6 cellular contexts compared by ENCODE assay signal in the genomic region with DNA sequence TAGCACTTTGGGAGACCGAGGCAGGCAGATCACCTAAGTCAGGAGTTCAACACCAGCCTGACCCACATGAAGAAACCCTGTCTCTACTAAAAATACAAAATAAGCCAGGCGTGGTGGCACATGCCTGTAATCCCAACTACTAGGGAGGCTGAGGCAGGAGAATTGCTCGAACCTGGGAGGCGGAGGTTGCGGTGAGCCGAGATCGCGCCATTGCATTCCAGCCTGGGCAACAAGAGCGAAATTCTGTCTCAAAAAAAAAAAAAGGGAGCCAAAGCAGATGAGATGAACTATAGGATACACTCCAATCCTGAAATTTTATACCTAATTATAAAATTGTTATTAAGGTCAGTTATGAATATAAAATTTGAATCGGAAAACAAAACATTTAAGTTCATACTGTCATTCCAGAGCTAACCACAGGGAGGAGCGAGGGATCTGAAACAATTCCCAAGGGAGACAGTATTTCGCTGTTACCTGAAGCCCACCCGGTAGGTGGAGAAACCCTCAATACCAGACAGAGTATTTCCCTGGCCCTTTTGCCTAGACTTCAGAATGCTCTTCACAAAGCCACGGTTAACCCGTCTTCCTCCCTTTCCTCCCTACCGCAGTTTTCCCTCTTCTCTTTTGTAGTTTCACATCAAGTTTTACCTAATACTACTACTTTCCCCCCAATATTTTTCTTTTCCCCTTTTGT. TPM values are rescaled to one million over a fixed set of nuclear protein-coding genes. Genes with fewer than 3 reads are reported as not detected.
DNase-seq lines count a peak whose midpoint lies in the region; ATAC-seq and TF ChIP-seq lines count a peak whose summit lies in the region.

No MANE protein-coding gene starts in this region.

- peak overlapping the region in 4 of 12 donors; percentile 91 to 96 (median 92) for H3K27ac ChIP-seq in heart left ventricle
- no peak overlapping the region for H3K27ac ChIP-seq in Peyer's patch
- H3K27ac ChIP-seq in foreskin keratinocyte: peak overlapping the region; percentile 52
- H3K27ac ChIP-seq in suprapubic skin: no peak overlapping the region

- H3K36me3 ChIP-seq in heart left ventricle (peaks cover 0 to 16% (median 5%) of the 10 kb centered on the region in 9 donors), Peyer's patch (no peaks in the 10 kb centered on the region), suprapubic skin (peaks cover 7% of the 10 kb centered on the region)

- DNase-seq in heart left ventricle: no peak
- DNase-seq in left ventricle myocardium superior: no peak
- DNase-seq in Peyer's patch: no peak
- peak in 1 of 2 donors; percentile 36 for DNase-seq in foreskin keratinocyte
- no peak for DNase-seq in suprapubic skin (ENCODE audit: low spot score in 2 of 2)

- H3K27me3 ChIP-seq in heart left ventricle (no peaks in the 10 kb centered on the region), Peyer's patch (no peaks in the 10 kb centered on the region), foreskin keratinocyte (no peaks in the 10 kb centered on the region), suprapubic skin (no peaks in the 10 kb centered on the region)

- H3K4me3 ChIP-seq in heart left ventricle (peak overlapping the region in 10 of 12 donors; percentile 69 to 100 (median 98)), Peyer's patch (peak overlapping the region in 2 of 4 donors; percentile 98 to 99), suprapubic skin (peak overlapping the region; percentile 92)

- TF ChIP-seq POLR2A in heart left ventricle (IDR thresholded peaks at IDR 0.05): no peak
- no peak for TF ChIP-seq POLR2A in Peyer's patch (IDR thresholded peaks at IDR 0.05)
- TF ChIP-seq POLR2A in suprapubic skin (IDR thresholded peaks at IDR 0.05): no peak

- H3K9me3 ChIP-seq in heart left ventricle: no peaks in the 10 kb centered on the region
- H3K9me3 ChIP-seq in Peyer's patch: no peaks in the 10 kb centered on the region
- H3K9me3 ChIP-seq in suprapubic skin: no peaks in the 10 kb centered on the region

- H3K4me1 ChIP-seq in heart left ventricle (peaks cover 0 to 33% (median 20%) of the 10 kb centered on the region in 12 donors), Peyer's patch (peaks cover 0 to 23% (median 3%) of the 10 kb centered on the region in 4 donors), foreskin keratinocyte (peaks cover 4% of the 10 kb centered on the region), suprapubic skin (peaks cover 26% of the 10 kb centered on the region)

- TF ChIP-seq EP300 in suprapubic skin (IDR thresholded peaks at IDR 0.05): no peak

- peak; percentile 22 to 56 (median 41) for TF ChIP-seq CTCF in heart left ventricle (IDR thresholded peaks at IDR 0.05)
- peak in 5 of 6 experiments; percentile 5 to 76 (median 67) for TF ChIP-seq CTCF in Peyer's patch (IDR thresholded peaks at IDR 0.05)
- TF ChIP-seq CTCF in foreskin keratinocyte (conservative IDR thresholded peaks at IDR 0.05): peak; percentile 77
- TF ChIP-seq CTCF in suprapubic skin (IDR thresholded peaks at IDR 0.05): peak; percentile 35 to 48

- ATAC-seq in heart left ventricle (no peak), left ventricle myocardium superior (no peak), foreskin keratinocyte (no peak), HG03565 (IDR thresholded peaks at IDR 0.05; ENCODE audit: unreplicated experiment) (no peak)

- WGBS in heart left ventricle, 4 donors: 50 to 54% (median 54%) methylated on average over 16 of the region's 16 CpGs
- 51% methylated on average over 16 of the region's 16 CpGs for WGBS in suprapubic skin

- intact Hi-C loops in heart left ventricle (cut with DNase I): loop anchor here in 6 of 10 donors (2.0 kb wide), 2 partner anchors 21 to 51 kb away; partner anchors contain the start of genes NRBP1 (in 5 of the 6) and GTF3C2 (in 1 of the 6)
- intact Hi-C loops in left ventricle myocardium superior (cut with micrococcal nuclease): no loop called here

RNA-seq across cellular contexts. Expression of gene PPM1G, which starts 1.4 kb away (rescaled TPM):
- total RNA-seq in heart left ventricle (10 to 100 TPM; 31.7 to 49.7 (median 40.2) TPM), left ventricle myocardium superior (38.8 TPM), Peyer's patch (10 to 100 TPM; 36.1 to 77.6 (median 45.5) TPM), foreskin keratinocyte (128 and 169 TPM in 2 replicates), suprapubic skin (10 to 100 TPM; 37.4 to 54.1 (median 49.3) TPM)
- polyA plus RNA-seq in heart left ventricle (10 to 100 TPM; 31.2 to 87.2 TPM), foreskin keratinocyte (119 and 149 TPM in 2 replicates)

RNA-seq across cellular contexts. Expression of gene NRBP1, which starts 20.5 kb away (rescaled TPM):
- 10 to 100 TPM; 43.5 to 78.6 (median 62.8) TPM for total RNA-seq in heart left ventricle
- polyA plus RNA-seq in heart left ventricle: 100 to 1,000 TPM in 1 of 2 donors, 10 to 100 TPM in 1; 27.8 to 114 TPM
- total RNA-seq in left ventricle myocardium superior: 53.1 TPM
- 10 to 100 TPM; 51.3 to 75.9 (median 63.6) TPM for total RNA-seq in Peyer's patch
- 98.5 and 104 TPM in 2 replicates for total RNA-seq in foreskin keratinocyte
- 91.5 and 100 TPM in 2 replicates for polyA plus RNA-seq in foreskin keratinocyte
- 10 to 100 TPM; 66.8 to 84.3 (median 77.0) TPM for total RNA-seq in suprapubic skin

RNA-seq across cellular contexts. Expression of gene ZNF513, which starts 27.4 kb away (rescaled TPM):
- total RNA-seq in heart left ventricle: 10 to 100 TPM in 1 of 9 donors, 1 to 10 TPM in 8; 2.8 to 10.4 (median 7.1) TPM
- 10 to 100 TPM in 1 of 2 donors, 1 to 10 TPM in 1; 8.7 to 11.8 TPM for polyA plus RNA-seq in heart left ventricle
- total RNA-seq in left ventricle myocardium superior: 6.5 TPM
- total RNA-seq in Peyer's patch: 10 to 100 TPM; 15.7 to 31.1 (median 24.7) TPM
- total RNA-seq in foreskin keratinocyte: 10.2 and 12.9 TPM in 2 replicates
- 13.9 and 14.8 TPM in 2 replicates for polyA plus RNA-seq in foreskin keratinocyte
- 10 to 100 TPM in 3 of 4 donors, 1 to 10 TPM in 1; 7.6 to 16.7 (median 11.7) TPM for total RNA-seq in suprapubic skin

RNA-seq across cellular contexts. Expression of gene KRTCAP3, which starts 34.2 kb away (rescaled TPM):
- total RNA-seq in heart left ventricle (1 to 10 TPM in 1 of 9 donors, under 1 TPM in 2, not detected in 6; 0.50 to 1.7 (median 0.61) TPM), left ventricle myocardium superior (not detected), Peyer's patch (100 to 1,000 TPM in 1 of 4 donors, 10 to 100 TPM in 2, 1 to 10 TPM in 1; 7.4 to 109 (median 73.9) TPM), foreskin keratinocyte (37.1 and 40.2 TPM in 2 replicates), suprapubic skin (10 to 100 TPM; 31.0 to 50.1 (median 42.2) TPM)
- polyA plus RNA-seq in heart left ventricle (under 1 TPM in 1 of 2 donors, not detected in 1; 0.65 TPM), foreskin keratinocyte (64.1 and 78.3 TPM in 2 replicates)

RNA-seq across cellular contexts. Expression of gene SNX17, which starts 37.5 kb away (rescaled TPM):
- total RNA-seq in heart left ventricle: 10 to 100 TPM; 59.4 to 90.7 (median 77.2) TPM
- 100 to 1,000 TPM in 1 of 2 donors, 10 to 100 TPM in 1; 39.2 to 106 TPM for polyA plus RNA-seq in heart left ventricle
- total RNA-seq in left ventricle myocardium superior: 61.2 TPM
- total RNA-seq in Peyer's patch: 10 to 100 TPM; 75.1 to 88.2 (median 77.1) TPM
- 110 and 111 TPM in 2 replicates for total RNA-seq in foreskin keratinocyte
- 129 and 132 TPM in 2 replicates for polyA plus RNA-seq in foreskin keratinocyte
- total RNA-seq in suprapubic skin: 10 to 100 TPM; 73.4 to 89.8 (median 76.4) TPM
